ENCODE assay signal across 8 cellular contexts in genomic region chr3:181265750-181266333, GRCh38.
DNase-seq lines count a peak whose midpoint lies in the region; ATAC-seq and TF ChIP-seq lines count a peak whose summit lies in the region.

No MANE protein-coding gene starts in this region.

- H3K27me3 Mint-ChIP-seq in activated CD8-positive, alpha-beta memory T cell treated with anti-CD3 and anti-CD28 coated beads, Interleukin-2, amount 10 ng/mL, durations not matched to agents 7 days and 5 days: peaks cover 5% of the 10 kb centered on the region

- H3K4me1 ChIP-seq in RWPE2 (ENCODE audit: insufficient read depth, poor library complexity, severe bottlenecking) (no peaks in the 10 kb centered on the region), muscle layer of duodenum (ENCODE audit: control insufficient read depth in 1 of 2, insufficient read depth in 2 of 2, low read length in 2 of 2) (no peaks in the 10 kb centered on the region), colonic mucosa (no peaks in the 10 kb centered on the region)

- TF ChIP-seq CTCF in RWPE2 (IDR thresholded peaks at IDR 0.05; ENCODE audit: poor library complexity, severe bottlenecking): no peak
- no peak for TF ChIP-seq CTCF in colonic mucosa (IDR thresholded peaks at IDR 0.05)

- intact Hi-C loops in colonic mucosa (cut with DNase I): no loop called here

- H3K9me3 Mint-ChIP-seq in activated CD8-positive, alpha-beta memory T cell treated with anti-CD3 and anti-CD28 coated beads, Interleukin-2, amount 10 ng/mL, durations not matched to agents 7 days and 5 days (ENCODE audit: low read depth): peaks cover 2% of the 10 kb centered on the region

- H3K36me3 Mint-ChIP-seq in activated CD8-positive, alpha-beta memory T cell treated with anti-CD3 and anti-CD28 coated beads, Interleukin-2, amount 10 ng/mL, durations not matched to agents 7 days and 5 days: no peaks in the 10 kb centered on the region

- no peaks in the 10 kb centered on the region for H3K9me3 ChIP-seq in RWPE2 (ENCODE audit: severe bottlenecking)
- H3K9me3 ChIP-seq in muscle layer of duodenum (ENCODE audit: control insufficient read depth in 1 of 2, low read length in 2 of 2): peaks cover 0 to 2% of the 10 kb centered on the region in 2 donors
- H3K9me3 ChIP-seq in colonic mucosa: no peaks in the 10 kb centered on the region

- CTCF ChIA-PET in activated CD8-positive, alpha-beta memory T cell treated with anti-CD3 and anti-CD28 coated beads, Interleukin-2, amount 10 ng/mL, durations not matched to agents 7 days and 5 days (lab: Charles Lee): interaction anchor here (1.8 kb wide), 1 partner anchor 13 kb away, joined by 6 read pairs; no protein-coding TSS in a partner anchor

- no peak overlapping the region for H3K9ac ChIP-seq in colonic mucosa (ENCODE audit: low read depth in 2 of 2, low read length in 2 of 2)

- no peak for ATAC-seq in activated CD8-positive, alpha-beta memory T cell treated with anti-CD3 and anti-CD28 coated beads, Interleukin-2, amount 10 ng/mL, durations not matched to agents 7 days and 5 days
- peak; percentile 67 for ATAC-seq in HG02973 (IDR thresholded peaks at IDR 0.05; ENCODE audit: unreplicated experiment)
- ATAC-seq in RWPE2 (ENCODE audit: low read depth): peak; percentile 58; the same call in 2 of the 3 replicates

- no peak for DNase-seq in activated CD8-positive, alpha-beta memory T cell treated with anti-CD3 and anti-CD28 coated beads, Interleukin-2, amount 10 ng/mL, durations not matched to agents 7 days and 5 days
- no peak for DNase-seq in activated CD8-positive, alpha-beta memory T cell treated with anti-CD3 and anti-CD28 coated beads, Interleukin-2, amount 50 U/mL, for 48 hours
- DNase-seq in RWPE2 (ENCODE audit: low spot score): no peak
- DNase-seq in colonic mucosa: no peak
- no peak for DNase-seq in H7
- no peak for DNase-seq in COLO829 (ENCODE audit: low spot score)

- H3K36me3 ChIP-seq in RWPE2 (ENCODE audit: low read depth) (no peaks in the 10 kb centered on the region; the same call in 1 of the 2 replicates), muscle layer of duodenum (ENCODE audit: control insufficient read depth in 1 of 2, insufficient read depth in 2 of 2, low read length in 2 of 2) (no peaks in the 10 kb centered on the region), colonic mucosa (no peaks in the 10 kb centered on the region), H7 (replicated peaks; ENCODE audit: control insufficient read depth, insufficient read depth, low read length) (no peaks in the 10 kb centered on the region)

- H3K27ac ChIP-seq in RWPE2 (ENCODE audit: poor library complexity, severe bottlenecking): no peak overlapping the region
- no peak overlapping the region for H3K27ac ChIP-seq in muscle layer of duodenum (ENCODE audit: low read length)
- H3K27ac ChIP-seq in colonic mucosa: no peak overlapping the region

- peak overlapping the region; percentile 64 for H3K4me3 Mint-ChIP-seq in activated CD8-positive, alpha-beta memory T cell treated with anti-CD3 and anti-CD28 coated beads, Interleukin-2, amount 10 ng/mL, durations not matched to agents 7 days and 5 days

- peak overlapping the region; percentile 49 for H3K27ac Mint-ChIP-seq in activated CD8-positive, alpha-beta memory T cell treated with anti-CD3 and anti-CD28 coated beads, Interleukin-2, amount 10 ng/mL, durations not matched to agents 7 days and 5 days

- H3K27me3 ChIP-seq in RWPE2 (ENCODE audit: insufficient read depth, poor library complexity, severe bottlenecking): no peaks in the 10 kb centered on the region
- no peaks in the 10 kb centered on the region for H3K27me3 ChIP-seq in muscle layer of duodenum (ENCODE audit: low read depth, low read length)
- no peaks in the 10 kb centered on the region for H3K27me3 ChIP-seq in colonic mucosa
- H3K27me3 ChIP-seq in H7 (ENCODE audit: control insufficient read depth, insufficient read depth, low read length): no peaks in the 10 kb centered on the region

- H3K4me3 ChIP-seq in RWPE2 (ENCODE audit: severe bottlenecking): peak overlapping the region; percentile 5
- peak overlapping the region; percentile 18 to 54 for H3K4me3 ChIP-seq in muscle layer of duodenum (ENCODE audit: low read depth in 1 of 2, low read length in 2 of 2)
- H3K4me3 ChIP-seq in colonic mucosa: no peak overlapping the region
- no peak overlapping the region for H3K4me3 ChIP-seq in H7 (ENCODE audit: insufficient read depth, low read depth, low read length)

- H3K4me1 Mint-ChIP-seq in activated CD8-positive, alpha-beta memory T cell treated with anti-CD3 and anti-CD28 coated beads, Interleukin-2, amount 10 ng/mL, durations not matched to agents 7 days and 5 days: no peaks in the 10 kb centered on the region

Comparison
In these comparisons a context has a peak if more than half of its experiments do, and no peak if none do; other contexts are left out.
1. H3K4me3 ChIP-seq: peak in RWPE2 (single experiment) and muscle layer of duodenum (2 of 2); none in colonic mucosa (single experiment) and H7 (single experiment).